21 cellular contexts compared by ENCODE assay signal in genomic region chr6:44142835-44143234, GRCh38. TPM values are rescaled to one million over a fixed set of nuclear protein-coding genes. Genes with fewer than 3 reads are reported as not detected.
DNase-seq lines count a peak whose midpoint lies in the region; ATAC-seq and TF ChIP-seq lines count a peak whose summit lies in the region.
"Had no signal": no experiment of that assay in that cellular context is flagged by ENCODE, and none has a peak within 500 bp of the region (broad histone marks: within the 10 kb centered on the region; RNA-seq: fewer than 3 reads in every experiment).

No MANE protein-coding gene starts in this region.

- no peaks in the 10 kb centered on the region for H3K27me3 Mint-ChIP-seq in CD8-positive, alpha-beta T cell (ENCODE audit: low read depth)
- H3K27me3 Mint-ChIP-seq: CD4-positive, alpha-beta memory T cell had no signal

- H3K27ac ChIP-seq in CD8-positive, alpha-beta T cell (ENCODE audit: low read depth, low read length) = no peak overlapping the region
- H3K27ac ChIP-seq in WERI-Rb-1 = peak overlapping the region; percentile 12; the same call in 1 of the 2 replicates
- H3K27ac ChIP-seq in body of pancreas = no peak overlapping the region
- H3K27ac ChIP-seq: C4-2B, GM23248, HL-60 had no signal

- no peaks in the 10 kb centered on the region for H3K27me3 ChIP-seq in CD8-positive, alpha-beta T cell (ENCODE audit: insufficient read depth, low read length)
- H3K27me3 ChIP-seq in WERI-Rb-1 (ENCODE audit: insufficient read depth, low read depth, severe bottlenecking) (no peaks in the 10 kb centered on the region), body of pancreas (no peaks in the 10 kb centered on the region)

- no peaks in the 10 kb centered on the region for H3K4me1 ChIP-seq in CD8-positive, alpha-beta T cell (ENCODE audit: insufficient read depth, low read length)
- no peaks in the 10 kb centered on the region for H3K4me1 ChIP-seq in body of pancreas
- H3K4me1 ChIP-seq: HAP-1 had no signal

- H3K9me3 ChIP-seq in CD8-positive, alpha-beta T cell (ENCODE audit: low read length) = no peaks in the 10 kb centered on the region
- H3K9me3 ChIP-seq in WERI-Rb-1 (ENCODE audit: severe bottlenecking) (no peaks in the 10 kb centered on the region), body of pancreas (no peaks in the 10 kb centered on the region)
- H3K9me3 ChIP-seq: HAP-1 had no signal

- peak overlapping the region; percentile 9 for H3K27ac Mint-ChIP-seq in CD8-positive, alpha-beta T cell

- no peak overlapping the region for H3K4me3 Mint-ChIP-seq in CD8-positive, alpha-beta T cell
- H3K4me3 Mint-ChIP-seq: CD4-positive, alpha-beta memory T cell had no signal

- 100% methylated on average over 1 of the region's 1 CpG for WGBS in body of pancreas, 2 donors

- DNase-seq in CD8-positive, alpha-beta T cell = no peak
- no peak for DNase-seq in WERI-Rb-1
- DNase-seq in left lobe of liver (ENCODE audit: low spot score) = peak; percentile 75
- peak; percentile 40 for DNase-seq in renal cortical epithelial cell (ENCODE audit: low read depth)
- DNase-seq in body of pancreas = no peak
- no peak for DNase-seq in SW480 (ENCODE audit: low spot score)
- DNase-seq: ACHN; Calu3; CD4-positive, alpha-beta memory T cell; DMS79 treated with DMSO at 0.1 percent for 48 hours; GF-D8; GM23248; IMR-90; KBM-7 had no signal

- ATAC-seq in CD8-positive, alpha-beta T cell = no peak
- ATAC-seq in left lobe of liver (peak; percentile 93), HG02623 (IDR thresholded peaks at IDR 0.05; ENCODE audit: unreplicated experiment) (no peak), GM19452 (IDR thresholded peaks at IDR 0.05; ENCODE audit: unreplicated experiment) (no peak), body of pancreas (no peak)

- H3K4me3 ChIP-seq in CD8-positive, alpha-beta T cell (ENCODE audit: low read depth, low read length) = no peak overlapping the region
- H3K4me3 ChIP-seq in WERI-Rb-1 (ENCODE audit: low read depth, low read length) (no peak overlapping the region), body of pancreas (no peak overlapping the region)
- H3K4me3 ChIP-seq: GM23248, HAP-1 had no signal

- intact Hi-C loops in CD8-positive, alpha-beta T cell (cut with DNase I, micrococcal nuclease) = no loop called here
- intact Hi-C loops in body of pancreas (cut with DNase I) = no loop called here

- peaks cover 19% of the 10 kb centered on the region for H3K36me3 ChIP-seq in CD8-positive, alpha-beta T cell (ENCODE audit: insufficient read depth, low read length)
- peaks cover 58% of the 10 kb centered on the region for H3K36me3 ChIP-seq in WERI-Rb-1
- peaks cover 0 to 4% of the 10 kb centered on the region in 2 donors for H3K36me3 ChIP-seq in body of pancreas (replicated peaks in 1 of 2; ENCODE audit: insufficient read depth in 1 of 2, low read depth in 2 of 2)
- H3K36me3 ChIP-seq: HAP-1 had no signal

- peaks cover 64% of the 10 kb centered on the region for H3K36me3 Mint-ChIP-seq in CD8-positive, alpha-beta T cell

- H3K9me3 Mint-ChIP-seq in CD8-positive, alpha-beta T cell = no peaks in the 10 kb centered on the region
- H3K9me3 Mint-ChIP-seq: CD4-positive, alpha-beta memory T cell had no signal

- H3K4me1 Mint-ChIP-seq in CD8-positive, alpha-beta T cell (ENCODE audit: low read depth) = no peaks in the 10 kb centered on the region

- POLR2A ChIA-PET in CD8-positive, alpha-beta T cell (lab: Charles Lee) = no interaction called here

- CTCF ChIA-PET in CD8-positive, alpha-beta T cell (lab: Charles Lee) = interaction anchor here (0.7 to 3.2 kb wide), 4 partner anchors 9 to 78 kb away, joined by 3 to 17 read pairs (median 3); no protein-coding TSS in a partner anchor

- TF ChIP-seq CTCF in CD8-positive, alpha-beta T cell (IDR thresholded peaks at IDR 0.05) = no peak
- TF ChIP-seq CTCF in WERI-Rb-1 (IDR thresholded peaks at IDR 0.05; ENCODE audit: low read depth, low read length) = no peak
- no peak for TF ChIP-seq CTCF in body of pancreas (IDR thresholded peaks at IDR 0.05)

- TF ChIP-seq POLR2A in body of pancreas (IDR thresholded peaks at IDR 0.05) = no peak

RNA-seq across cellular contexts. Expression of gene TMEM63B, which starts 15.5 kb away (rescaled TPM):
- 10 to 100 TPM; 14.1 to 19.0 TPM for total RNA-seq in CD8-positive, alpha-beta T cell
- total RNA-seq in left lobe of liver (38.0 TPM), renal cortical epithelial cell (59.6 and 112 TPM in 2 replicates), body of pancreas (10 to 100 TPM in 1 of 2 donors, 1 to 10 TPM in 1; 7.6 to 11.9 TPM)

RNA-seq across cellular contexts. Expression of gene MRPL14, which starts 15.6 kb away (rescaled TPM):
- total RNA-seq in CD8-positive, alpha-beta T cell = 10 to 100 TPM; 10.3 to 10.5 TPM
- total RNA-seq in left lobe of liver (35.3 TPM), renal cortical epithelial cell (44.9 and 167 TPM in 2 replicates), body of pancreas (10 to 100 TPM; 14.8 to 20.8 TPM)

RNA-seq across cellular contexts. Expression of gene CAPN11, which starts 15.8 kb away (rescaled TPM):
- total RNA-seq in CD8-positive, alpha-beta T cell = under 1 TPM; 0.22 to 0.27 TPM
- total RNA-seq in left lobe of liver = 0.18 TPM
- total RNA-seq in renal cortical epithelial cell = not detected in 2 replicates
- total RNA-seq in body of pancreas = under 1 TPM in 1 of 2 donors, not detected in 1; 0.66 TPM
- total RNA-seq: Calu3; CD4-positive, alpha-beta memory T cell; GM23248; H4; HT1080; IMR-90 had no signal

Comparison
In these comparisons a context has a peak if more than half of its experiments do, and no peak if none do; other contexts are left out.
1. DNase-seq: peak in left lobe of liver (single experiment) and renal cortical epithelial cell (single experiment); none in CD8-positive, alpha-beta T cell (0 of 7), WERI-Rb-1 (single experiment), body of pancreas (0 of 4) and SW480 (single experiment).